8 cellular contexts compared by ENCODE assay signal in genomic region chr15:75452364-75452967, GRCh38. TPM values are rescaled to one million over a fixed set of nuclear protein-coding genes. Genes with fewer than 3 reads are reported as not detected.
DNase-seq lines count a peak whose midpoint lies in the region; ATAC-seq and TF ChIP-seq lines count a peak whose summit lies in the region.

No MANE protein-coding gene starts in this region.

- no peaks in the 10 kb centered on the region for H4K20me1 ChIP-seq in fibroblast of lung (ENCODE audit: control insufficient read depth, extremely low read depth, insufficient read depth, low read length)

- peak overlapping the region; percentile 85 for H3K27ac ChIP-seq in fibroblast of lung (ENCODE audit: insufficient read depth, low read length)

- no peaks in the 10 kb centered on the region for H3K27me3 Mint-ChIP-seq in natural killer cell (ENCODE audit: low read depth in 2 of 2)

- peak overlapping the region; percentile 98 for H3K4me3 Mint-ChIP-seq in natural killer cell

- DNase-seq in COR-L47 (lab: John Stamatoyannopoulos, UW) (peak; percentile 74), KG1 (lab: John Stamatoyannopoulos, UW) (peak; percentile 62), RPMI7951 (ENCODE audit: low read depth) (peak; percentile 85), fibroblast of lung (ENCODE audit: low read depth in 2 of 2) (peak; percentile 73 to 83), natural killer cell (peak; percentile 69)
- peak; percentile 53 to 60 for DNase-seq in activated T-helper 1 cell treated with anti-CD3 and anti-CD28 coated beads, Interleukin-2, amount 50 U/mL, for 16 hours (ENCODE audit: low read depth in 1 of 2, low spot score in 1 of 2)
- peak; percentile 75 for DNase-seq in stimulated activated naive CD4-positive, alpha-beta T cell treated with Interleukin-2 at 50 U/mL for 16 hours (lab: John Stamatoyannopoulos, UW)

- peaks cover 9% of the 10 kb centered on the region for H3K4me1 ChIP-seq in fibroblast of lung (ENCODE audit: control insufficient read depth, extremely low read depth, insufficient read depth, low read length)

- no peaks in the 10 kb centered on the region for H3K9me3 ChIP-seq in fibroblast of lung (ENCODE audit: control insufficient read depth, insufficient read depth, low read depth, low read length)

- peaks cover 36% of the 10 kb centered on the region for H3K79me2 ChIP-seq in fibroblast of lung (ENCODE audit: control insufficient read depth, insufficient read depth, low read length)

- no peaks in the 10 kb centered on the region for H3K36me3 Mint-ChIP-seq in natural killer cell

- no peaks in the 10 kb centered on the region for H3K9me3 Mint-ChIP-seq in natural killer cell

- H3K4me3 ChIP-seq in fibroblast of lung (replicated peaks in 1 of 4; ENCODE audit: control extremely low read depth in 1 of 4, insufficient read depth in 1 of 4, low read depth in 3 of 4, low read length in 4 of 4) = peak overlapping the region; percentile 75 to 94 (median 80)

- H3K36me3 ChIP-seq in fibroblast of lung (ENCODE audit: control insufficient read depth, insufficient read depth, low read length) = no peaks in the 10 kb centered on the region

- H3K4me1 Mint-ChIP-seq in natural killer cell = peaks cover 50 to 59% of the 10 kb centered on the region in 2 donors

- no peaks in the 10 kb centered on the region for H3K27me3 ChIP-seq in fibroblast of lung (ENCODE audit: control insufficient read depth, insufficient read depth, low read length)

- peak overlapping the region; percentile 39 for H2AFZ ChIP-seq in fibroblast of lung (ENCODE audit: low read length)

- peak overlapping the region; percentile 98 to 99 for H3K27ac Mint-ChIP-seq in natural killer cell

- ATAC-seq in natural killer cell (peak in 1 of 3 donors; percentile 10), GM21423 (IDR thresholded peaks at IDR 0.05; ENCODE audit: unreplicated experiment) (no peak)

- TF ChIP-seq CTCF in fibroblast of lung (conservative IDR thresholded peaks at IDR 0.05 in 1 of 2, IDR thresholded peaks at IDR 0.05 in 1 of 2; ENCODE audit: low read depth in 1 of 2, low read length in 2 of 2) = no peak
- TF ChIP-seq CTCF in natural killer cell (IDR thresholded peaks at IDR 0.05) = no peak

- intact Hi-C loops in natural killer cell (cut with micrococcal nuclease) = loop anchor here (1.0 to 10.0 kb wide), 3 partner anchors 188 to 838 kb away; partner anchors contain the start of genes CLK3, CSK and IMP3

- H3K9ac ChIP-seq in fibroblast of lung (ENCODE audit: insufficient read depth, low read length) = peak overlapping the region; percentile 62

- H3K4me2 ChIP-seq in fibroblast of lung (ENCODE audit: extremely low read depth, insufficient read depth, low read length) = peak overlapping the region; percentile 99

RNA-seq across cellular contexts. Expression of gene SIN3A, which starts 1.0 kb away (rescaled TPM):
- 22.8 and 29.7 TPM in 2 replicates for total RNA-seq in RPMI7951 (2014; rRNA removed; shearing (Covaris generic))
- total RNA-seq in fibroblast of lung (21.1 and 27.2 TPM in 2 replicates), natural killer cell (100 to 1,000 TPM; 135 to 175 (median 137) TPM)
- polyA plus RNA-seq in fibroblast of lung = 23.0 and 30.3 TPM in 2 replicates
- polyA plus RNA-seq in fibroblast of lung (2012) = 18.8 TPM in 2 replicates
- 81.2 and 115 TPM in 2 replicates for polyA minus RNA-seq in fibroblast of lung (ENCODE audit: low replicate concordance)
